ENCODE assay signal across 8 cellular contexts in genomic region chr4:13611283-13611842, GRCh38. TPM values are rescaled to one million over a fixed set of nuclear protein-coding genes. Genes with fewer than 3 reads are reported as not detected.
DNase-seq lines count a peak whose midpoint lies in the region; ATAC-seq and TF ChIP-seq lines count a peak whose summit lies in the region.

No MANE protein-coding gene starts in this region.

- ATAC-seq in GM18505 (IDR thresholded peaks at IDR 0.05; ENCODE audit: unreplicated experiment) = peak; percentile 92
- peak; percentile 96 for ATAC-seq in GM21619 (IDR thresholded peaks at IDR 0.05; ENCODE audit: unreplicated experiment)
- peak; percentile 88 for ATAC-seq in HG03575 (IDR thresholded peaks at IDR 0.05; ENCODE audit: extremely low read depth, insufficient number of reproducible peaks, low FRiP score, unreplicated experiment)

- DNase-seq in iris pigment epithelial cell (ENCODE audit: low read depth) = peak; percentile 84
- no peak for DNase-seq in cerebellar nuclear complex (lab: John Stamatoyannopoulos, UW)
- no peak for DNase-seq in HFFc6
- DNase-seq in NCI-H2107 (lab: John Stamatoyannopoulos, UW) = no peak
- no peak for DNase-seq in NOMO-1 (lab: John Stamatoyannopoulos, UW; ENCODE audit: unreplicated experiment in 2 of 2)

- no peaks in the 10 kb centered on the region for H3K27me3 Mint-ChIP-seq in HFFc6 (ENCODE audit: insufficient read depth)

- H3K36me3 Mint-ChIP-seq in HFFc6 (ENCODE audit: low read depth) = peaks cover 37% of the 10 kb centered on the region

- H3K27ac Mint-ChIP-seq in HFFc6 = no peak overlapping the region

- no peak for TF ChIP-seq CTCF in HFFc6 (IDR thresholded peaks at IDR 0.05)

- no peaks in the 10 kb centered on the region for H3K9me3 Mint-ChIP-seq in HFFc6

- TF ChIP-seq POLR2A in GM18505 (IDR thresholded peaks at IDR 0.05; ENCODE audit: borderline replicate concordance, extremely low read depth, insufficient read depth, insufficient read length) = peak; percentile 51

- no peak overlapping the region for H3K4me3 Mint-ChIP-seq in HFFc6

- H3K4me1 Mint-ChIP-seq in HFFc6 (ENCODE audit: low read depth) = peaks cover 7% of the 10 kb centered on the region; the same call in 1 of the 2 replicates

RNA-seq across cellular contexts. Expression of gene BOD1L1, which starts 16.2 kb away (rescaled TPM):
- total RNA-seq in HFFc6 (2021; fragmentation: NEBNext Ultra II Directional; extraction: Animal tissue kit (Norgen Biotek cat#: 25700)) = 10 to 100 TPM; 22.9 to 24.9 (median 24.6) TPM
